ENCODE assay signal across 15 cellular contexts in genomic region chr14:80636071-80636470, GRCh38.
A peak's percentile ranks its signal among the peaks of the same experiment; 100 is the strongest.
DNase-seq lines count a peak whose midpoint lies in the region; ATAC-seq and TF ChIP-seq lines count a peak whose summit lies in the region.
"Had no signal": no experiment of that assay in that cellular context is flagged by ENCODE, and none has a peak within 500 bp of the region (broad histone marks: within the 10 kb centered on the region; RNA-seq: fewer than 3 reads in every experiment).

No MANE protein-coding gene starts in this region.

- H3K9me3 ChIP-seq in A673 (ENCODE audit: low read depth, low read length, poor library complexity, severe bottlenecking) (no peaks in the 10 kb centered on the region), RWPE2 (ENCODE audit: severe bottlenecking) (no peaks in the 10 kb centered on the region)
- H3K9me3 ChIP-seq: BLaER1, prostate gland had no signal

- no peak overlapping the region for H3K4me3 Mint-ChIP-seq in activated CD8-positive, alpha-beta memory T cell treated with anti-CD3 and anti-CD28 coated beads, Interleukin-2, amount 10 ng/mL, durations not matched to agents 7 days and 5 days

- H3K27me3 ChIP-seq in A673 (replicated peaks; ENCODE audit: insufficient read depth, low read depth, low read length, poor library complexity) (no peaks in the 10 kb centered on the region), RWPE2 (ENCODE audit: insufficient read depth, poor library complexity, severe bottlenecking) (no peaks in the 10 kb centered on the region)
- H3K27me3 ChIP-seq: BLaER1 had no signal

- CTCF ChIA-PET in A673 (lab: Charles Lee) = no interaction called here
- CTCF ChIA-PET in activated CD8-positive, alpha-beta memory T cell treated with anti-CD3 and anti-CD28 coated beads, Interleukin-2, amount 10 ng/mL, durations not matched to agents 7 days and 5 days (lab: Charles Lee) = no interaction called here

- no peaks in the 10 kb centered on the region for H3K9me3 Mint-ChIP-seq in activated CD8-positive, alpha-beta memory T cell treated with anti-CD3 and anti-CD28 coated beads, Interleukin-2, amount 10 ng/mL, durations not matched to agents 7 days and 5 days (ENCODE audit: low read depth)

- intact Hi-C loops in A673 (cut with micrococcal nuclease; ENCODE audit: unreplicated experiment) = no loop called here

- BruUV-seq in A673 (replicated peaks; lab: Mats Ljungman, UMichigan) = no TSS peak

- H3K36me3 ChIP-seq in A673 (ENCODE audit: insufficient read depth, low read length, poor library complexity, severe bottlenecking) = no peaks in the 10 kb centered on the region
- H3K36me3 ChIP-seq in RWPE2 (ENCODE audit: low read depth) = no peaks in the 10 kb centered on the region; the same call in 1 of the 2 replicates
- H3K36me3 ChIP-seq: prostate gland had no signal

- POLR2A ChIA-PET in A673 (lab: Charles Lee; ENCODE audit: low non-redundant PET) = no interaction called here

- peak; percentile 43; the same call in 1 of the 2 replicates for TF ChIP-seq CTCF in A673 (conservative IDR thresholded peaks at IDR 0.05; ENCODE audit: low read depth, low read length)
- peak; percentile 11 for TF ChIP-seq CTCF in GM20000 (IDR thresholded peaks at IDR 0.05; ENCODE audit: extremely low read depth, missing control alignments)
- TF ChIP-seq CTCF in RWPE2 (IDR thresholded peaks at IDR 0.05; ENCODE audit: poor library complexity, severe bottlenecking) = peak; percentile 41
- peak; percentile 14 for TF ChIP-seq CTCF in fibroblast of villous mesenchyme (IDR thresholded peaks at IDR 0.05; ENCODE audit: insufficient read depth, low read depth, low read length)

- no peaks in the 10 kb centered on the region for H3K36me3 Mint-ChIP-seq in activated CD8-positive, alpha-beta memory T cell treated with anti-CD3 and anti-CD28 coated beads, Interleukin-2, amount 10 ng/mL, durations not matched to agents 7 days and 5 days

- H3K27ac ChIP-seq in A673 (ENCODE audit: low read depth, low read length, poor library complexity, severe bottlenecking) (no peak overlapping the region), RWPE2 (ENCODE audit: poor library complexity, severe bottlenecking) (peak overlapping the region; percentile 98)
- H3K27ac ChIP-seq: BLaER1, prostate gland had no signal

- no peak overlapping the region for H3K27ac Mint-ChIP-seq in activated CD8-positive, alpha-beta memory T cell treated with anti-CD3 and anti-CD28 coated beads, Interleukin-2, amount 10 ng/mL, durations not matched to agents 7 days and 5 days

- no peaks in the 10 kb centered on the region for H3K4me1 Mint-ChIP-seq in activated CD8-positive, alpha-beta memory T cell treated with anti-CD3 and anti-CD28 coated beads, Interleukin-2, amount 10 ng/mL, durations not matched to agents 7 days and 5 days

- H3K4me1 ChIP-seq in A673 (ENCODE audit: insufficient read depth, low read length, poor library complexity, severe bottlenecking) (no peaks in the 10 kb centered on the region), RWPE2 (ENCODE audit: insufficient read depth, poor library complexity, severe bottlenecking) (peaks cover 46% of the 10 kb centered on the region)
- H3K4me1 ChIP-seq: BLaER1, prostate gland had no signal

- no peak for ATAC-seq in RWPE2 (ENCODE audit: low read depth)
- ATAC-seq in HG03025 (IDR thresholded peaks at IDR 0.05; ENCODE audit: low FRiP score, unreplicated experiment) = no peak
- no peak for ATAC-seq in activated CD8-positive, alpha-beta memory T cell treated with anti-CD3 and anti-CD28 coated beads, Interleukin-2, amount 10 ng/mL, durations not matched to agents 7 days and 5 days

- no peaks in the 10 kb centered on the region for H3K27me3 Mint-ChIP-seq in activated CD8-positive, alpha-beta memory T cell treated with anti-CD3 and anti-CD28 coated beads, Interleukin-2, amount 10 ng/mL, durations not matched to agents 7 days and 5 days

- DNase-seq in A673 (ENCODE audit: low spot score) (no peak), GM20000 (ENCODE audit: low spot score) (no peak), RWPE2 (ENCODE audit: low spot score) (no peak), fibroblast of villous mesenchyme (ENCODE audit: low read depth) (no peak), GM19238 (ENCODE audit: insufficient read length, low spot score) (no peak), DMS114 treated with DMSO at 0.1 percent for 48 hours (lab: John Stamatoyannopoulos, UW; ENCODE audit: unreplicated experiment) (no peak)
- no peak for DNase-seq in activated CD8-positive, alpha-beta memory T cell treated with anti-CD3 and anti-CD28 coated beads, Interleukin-2, amount 10 ng/mL, durations not matched to agents 7 days and 5 days
- DNase-seq: activated T-cell treated with anti-CD3 and anti-CD28 coated beads for 4 hours; NCI-H1436; SIG-M5; stimulated activated CD4-positive, alpha-beta T cell treated with anti-CD3 and anti-CD28 coated beads, Interleukin-4, amount 100 ng/mL, for 24 hours; stimulated activated naive CD4-positive, alpha-beta T cell had no signal

- H3K4me3 ChIP-seq in A673 (ENCODE audit: low read depth, low read length, poor library complexity, severe bottlenecking) = no peak overlapping the region
- H3K4me3 ChIP-seq in RWPE2 (ENCODE audit: severe bottlenecking) = no peak overlapping the region
- no peak overlapping the region for H3K4me3 ChIP-seq in fibroblast of villous mesenchyme (ENCODE audit: low read depth, low read length)
- H3K4me3 ChIP-seq: BLaER1, prostate gland had no signal
